ENCODE assay signal across 1 cellular context in the genomic region with DNA sequence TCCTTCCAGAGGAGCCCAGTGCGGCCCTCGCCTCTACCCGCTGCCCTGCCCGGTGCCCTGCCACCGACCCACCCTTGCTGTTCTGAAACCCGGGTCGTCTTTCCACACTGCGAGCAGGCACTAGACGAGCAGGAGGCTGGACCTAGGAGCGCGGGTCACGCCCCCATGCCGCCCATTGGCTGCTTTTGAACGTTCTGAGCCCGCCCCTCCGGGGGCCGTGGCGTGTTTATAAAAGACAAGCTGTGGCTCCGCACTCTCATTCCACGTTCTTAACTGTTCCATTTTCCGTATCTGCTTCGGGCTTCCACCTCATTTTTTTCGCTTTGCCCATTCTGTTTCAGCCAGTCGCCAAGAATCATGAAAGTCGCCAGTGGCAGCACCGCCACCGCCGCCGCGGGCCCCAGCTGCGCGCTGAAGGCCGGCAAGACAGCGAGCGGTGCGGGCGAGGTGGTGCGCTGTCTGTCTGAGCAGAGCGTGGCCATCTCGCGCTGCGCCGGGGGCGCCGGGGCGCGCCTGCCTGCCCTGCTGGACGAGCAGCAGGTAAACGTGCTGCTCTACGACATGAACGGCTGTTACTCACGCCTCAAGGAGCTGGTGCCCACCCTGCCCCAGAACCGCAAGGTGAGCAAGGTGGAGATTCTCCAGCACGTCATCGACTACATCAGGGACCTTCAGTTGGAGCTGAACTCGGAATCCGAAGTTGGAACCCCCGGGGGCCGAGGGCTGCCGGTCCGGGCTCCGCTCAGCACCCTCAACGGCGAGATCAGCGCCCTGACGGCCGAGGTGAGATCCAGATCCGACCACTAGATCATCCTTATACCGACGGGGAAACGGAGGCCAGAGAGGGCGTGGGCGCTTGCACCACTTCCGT.
TF ChIP-seq lines count a peak whose summit lies in the region.

TSS of gene ID1 (plus strand) at position 259 of the 871 bp plus-strand sequence. CDS start at position 358, 99 bp downstream.

TF ChIP-seq in K562, 482 proteins besides CTCF, POLR2A, EP300 and RAD21 (continued from another document and continues in another):
- 0 out of 2 replicates have a peak, but pooled peaks have one; percentile 58 for TF ChIP-seq E2F4 (CRISPR knock-in tag; IDR thresholded peaks at IDR 0.05; ENCODE audit: low read depth)
- peak; percentile 91; the same call in 1 of the 2 replicates for TF ChIP-seq KDM2B (CRISPR knock-in tag; IDR thresholded peaks at IDR 0.05)
- TF ChIP-seq BACH1 (tag; IDR thresholded peaks at IDR 0.05), result no peak
- no peak for TF ChIP-seq ZNF584 (CRISPR knock-in tag; IDR thresholded peaks at IDR 0.05; ENCODE audit: low read depth)
- no peak for TF ChIP-seq ZNF347 (CRISPR knock-in tag; IDR thresholded peaks at IDR 0.05; ENCODE audit: low read depth)
- peak; percentile 98 for TF ChIP-seq SMAD1 (IDR thresholded peaks at IDR 0.05; ENCODE audit: low read depth, low read length, partially characterized antibody)
- TF ChIP-seq BCOR (IDR thresholded peaks at IDR 0.05), result peak; percentile 33; the same call in 1 of the 2 replicates
- TF ChIP-seq STAT6 (CRISPR knock-in tag; IDR thresholded peaks at IDR 0.05), result peak; percentile 92; the same call in 1 of the 2 replicates
- TF ChIP-seq CBX5 (IDR thresholded peaks at IDR 0.05; ENCODE audit: borderline replicate concordance, low read depth), result no peak
- TF ChIP-seq ZNF133 (CRISPR knock-in tag; IDR thresholded peaks at IDR 0.05), result no peak
- TF ChIP-seq PYGO2 (tag; IDR thresholded peaks at IDR 0.05), result no peak
- TF ChIP-seq, protein P1, sequence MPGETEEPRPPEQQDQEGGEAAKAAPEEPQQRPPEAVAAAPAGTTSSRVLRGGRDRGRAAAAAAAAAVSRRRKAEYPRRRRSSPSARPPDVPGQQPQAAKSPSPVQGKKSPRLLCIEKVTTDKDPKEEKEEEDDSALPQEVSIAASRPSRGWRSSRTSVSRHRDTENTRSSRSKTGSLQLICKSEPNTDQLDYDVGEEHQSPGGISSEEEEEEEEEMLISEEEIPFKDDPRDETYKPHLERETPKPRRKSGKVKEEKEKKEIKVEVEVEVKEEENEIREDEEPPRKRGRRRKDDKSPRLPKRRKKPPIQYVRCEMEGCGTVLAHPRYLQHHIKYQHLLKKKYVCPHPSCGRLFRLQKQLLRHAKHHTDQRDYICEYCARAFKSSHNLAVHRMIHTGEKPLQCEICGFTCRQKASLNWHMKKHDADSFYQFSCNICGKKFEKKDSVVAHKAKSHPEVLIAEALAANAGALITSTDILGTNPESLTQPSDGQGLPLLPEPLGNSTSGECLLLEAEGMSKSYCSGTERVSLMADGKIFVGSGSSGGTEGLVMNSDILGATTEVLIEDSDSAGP (CRISPR knock-in tag; IDR thresholded peaks at IDR 0.05), result peak; percentile 68; the same call in 1 of the 2 replicates
- peak; percentile 78 for TF ChIP-seq EGR1 (conservative IDR thresholded peaks at IDR 0.05)
- peak; percentile 84 for TF ChIP-seq U2AF1 (optimal IDR thresholded peaks at IDR 0.05; ENCODE audit: low read depth, low read length)
- TF ChIP-seq MCM3 (IDR thresholded peaks at IDR 0.05), result no peak
- TF ChIP-seq SAP30 (IDR thresholded peaks at IDR 0.05; ENCODE audit: borderline replicate concordance, insufficient read depth, low read depth, low read length, poor library complexity, severe bottlenecking), result peak; percentile 77
- no peak for TF ChIP-seq ZNF324 (CRISPR knock-in tag; IDR thresholded peaks at IDR 0.05)
- peak; percentile 34 for TF ChIP-seq THAP12 (CRISPR knock-in tag; IDR thresholded peaks at IDR 0.05)
- no peak; the same call in 1 of the 2 replicates for TF ChIP-seq HNRNPL (IDR thresholded peaks at IDR 0.05; ENCODE audit: low read depth, low read length)
- peak; percentile 96 for TF ChIP-seq NFYB (IDR thresholded peaks at IDR 0.05; ENCODE audit: extremely low read depth, insufficient read length)
- no peak for TF ChIP-seq POU5F1 (IDR thresholded peaks at IDR 0.05; ENCODE audit: borderline replicate concordance, low read depth, low read length, partially characterized antibody)
- TF ChIP-seq TCF3 (CRISPR knock-in tag; IDR thresholded peaks at IDR 0.05), result 0 out of 2 replicates have a peak, but pooled peaks have one; percentile 16
- TF ChIP-seq SP1 (CRISPR knock-in tag; IDR thresholded peaks at IDR 0.05), result peak; percentile 94
- peak; percentile 70; the same call in 1 of the 2 replicates for TF ChIP-seq ZBED1 (IDR thresholded peaks at IDR 0.05)
- no peak for TF ChIP-seq ZNF717 (CRISPR knock-in tag; IDR thresholded peaks at IDR 0.05)
- peak; percentile 60 for TF ChIP-seq FOXM1 (IDR thresholded peaks at IDR 0.05; ENCODE audit: low read depth)
- TF ChIP-seq FOXM1 (CRISPR knock-in tag; IDR thresholded peaks at IDR 0.05; ENCODE audit: low read depth), result no peak
- TF ChIP-seq ATF7 (IDR thresholded peaks at IDR 0.05), result peak; percentile 76
- no peak for TF ChIP-seq FOXJ3 (CRISPR knock-in tag; IDR thresholded peaks at IDR 0.05)
- TF ChIP-seq MYBL2 (IDR thresholded peaks at IDR 0.05; ENCODE audit: low read depth), result peak; percentile 86
- no peak for TF ChIP-seq MYBL2 (CRISPR knock-in tag; IDR thresholded peaks at IDR 0.05; ENCODE audit: borderline replicate concordance)
- TF ChIP-seq ILF3 (IDR thresholded peaks at IDR 0.05; ENCODE audit: borderline replicate concordance), result peak; percentile 83; the same call in 1 of the 2 replicates
- TF ChIP-seq NKRF (IDR thresholded peaks at IDR 0.05; ENCODE audit: borderline replicate concordance), result peak; percentile 92
- TF ChIP-seq ZNF41 (CRISPR knock-in tag; conservative IDR thresholded peaks at IDR 0.05), result no peak
- TF ChIP-seq FOXP4 (CRISPR knock-in tag; IDR thresholded peaks at IDR 0.05; ENCODE audit: borderline replicate concordance), result 0 out of 2 replicates have a peak, but pooled peaks have one; percentile 75
- peak; percentile 43; the same call in 1 of the 2 replicates for TF ChIP-seq HCFC1 (IDR thresholded peaks at IDR 0.05; ENCODE audit: low read depth, low read length)
- TF ChIP-seq HEY1 (CRISPR knock-in tag; IDR thresholded peaks at IDR 0.05; ENCODE audit: borderline replicate concordance), result no peak
- no peak for TF ChIP-seq ZNF644 (tag; IDR thresholded peaks at IDR 0.05; ENCODE audit: low read depth)
- TF ChIP-seq TAL1 (IDR thresholded peaks at IDR 0.05), result no peak
- no peak for TF ChIP-seq ETV5 (CRISPR knock-in tag; IDR thresholded peaks at IDR 0.05; ENCODE audit: low read depth)
- no peak for TF ChIP-seq SMARCC2 (IDR thresholded peaks at IDR 0.05; ENCODE audit: low read depth)
- peak; percentile 63; the same call in 1 of the 2 replicates for TF ChIP-seq CTBP1 (IDR thresholded peaks at IDR 0.05; ENCODE audit: borderline replicate concordance)
- no peak for TF ChIP-seq ZNF140 (CRISPR knock-in tag; IDR thresholded peaks at IDR 0.05)
- TF ChIP-seq SMARCA5 (IDR thresholded peaks at IDR 0.05), result no peak
- TF ChIP-seq CREM (IDR thresholded peaks at IDR 0.05; ENCODE audit: low read depth), result peak; percentile 59
- TF ChIP-seq ARHGAP35 (IDR thresholded peaks at IDR 0.05; ENCODE audit: partially characterized antibody), result no peak
- 0 out of 2 replicates have a peak, but pooled peaks have one; percentile 45 for TF ChIP-seq STAG1 (CRISPR knock-in tag; IDR thresholded peaks at IDR 0.05; ENCODE audit: borderline replicate concordance)
- no peak for TF ChIP-seq ZNF398 (CRISPR knock-in tag; IDR thresholded peaks at IDR 0.05)
- no peak for TF ChIP-seq ZNF75A (CRISPR knock-in tag; IDR thresholded peaks at IDR 0.05)
- no peak for TF ChIP-seq MITF (IDR thresholded peaks at IDR 0.05)
